ENCODE assay signal across 9 cellular contexts in genomic region chr18:45275367-45276113, GRCh38.
DNase-seq lines count a peak whose midpoint lies in the region; ATAC-seq and TF ChIP-seq lines count a peak whose summit lies in the region.
"Had no signal": no experiment of that assay in that cellular context is flagged by ENCODE, and none has a peak within 500 bp of the region (broad histone marks: within the 10 kb centered on the region; RNA-seq: fewer than 3 reads in every experiment).

No MANE protein-coding gene starts in this region.

- H4K20me1 ChIP-seq in hepatocyte (ENCODE audit: insufficient read depth, poor library complexity, severe bottlenecking) = no peaks in the 10 kb centered on the region

- TF ChIP-seq CTCF in AG10803 (conservative IDR thresholded peaks at IDR 0.05; ENCODE audit: low read length) (peak; percentile 68), hepatocyte (IDR thresholded peaks at IDR 0.05; ENCODE audit: poor library complexity) (peak; percentile 54)

- H3K9ac ChIP-seq in SK-N-MC (ENCODE audit: insufficient read length) = no peak overlapping the region

- H3K4me1 ChIP-seq in hepatocyte (ENCODE audit: insufficient read depth) = no peaks in the 10 kb centered on the region

- no peaks in the 10 kb centered on the region for H3K9me2 ChIP-seq in hepatocyte (replicated peaks; ENCODE audit: insufficient read depth)

- H3K27me3 ChIP-seq in hepatocyte = no peaks in the 10 kb centered on the region

- H3K79me2 ChIP-seq in hepatocyte = no peaks in the 10 kb centered on the region

- no peaks in the 10 kb centered on the region for H3K27me3 Mint-ChIP-seq in T-helper 2 cell treated with Interferon-gamma antibody and Interleukin-4, amounts not matched to agents 5 μg/mL and 100 μg/mL, for 36 hours (ENCODE audit: low read depth)

- H3K9me3 ChIP-seq in SK-N-MC (ENCODE audit: low read depth, low read length) (no peaks in the 10 kb centered on the region), hepatocyte (ENCODE audit: low read depth) (peaks cover 5% of the 10 kb centered on the region)

- no peak overlapping the region for H3K27ac Mint-ChIP-seq in T-helper 2 cell treated with Interferon-gamma antibody and Interleukin-4, amounts not matched to agents 5 μg/mL and 100 μg/mL, for 36 hours
- H3K27ac Mint-ChIP-seq: activated naive CD8-positive, alpha-beta T cell treated with anti-CD3 and anti-CD28 coated beads, Interleukin-2, amount 10 ng/mL, durations not matched to agents 7 days and 5 days had no signal

- no peak overlapping the region for H3K4me3 ChIP-seq in AG10803 (ENCODE audit: low read length)
- H3K4me3 ChIP-seq in SK-N-MC = no peak overlapping the region
- no peak overlapping the region for H3K4me3 ChIP-seq in hepatocyte

- H2AFZ ChIP-seq in hepatocyte = no peak overlapping the region

- no peaks in the 10 kb centered on the region for H3K36me3 Mint-ChIP-seq in T-helper 2 cell treated with Interferon-gamma antibody and Interleukin-4, amounts not matched to agents 5 μg/mL and 100 μg/mL, for 36 hours (ENCODE audit: low read depth)
- H3K36me3 Mint-ChIP-seq: activated naive CD8-positive, alpha-beta T cell treated with anti-CD3 and anti-CD28 coated beads, Interleukin-2, amount 10 ng/mL, durations not matched to agents 7 days and 5 days had no signal

- H3K4me1 Mint-ChIP-seq in T-helper 2 cell treated with Interferon-gamma antibody and Interleukin-4, amounts not matched to agents 5 μg/mL and 100 μg/mL, for 36 hours (ENCODE audit: low read depth) = no peaks in the 10 kb centered on the region
- H3K4me1 Mint-ChIP-seq: activated naive CD8-positive, alpha-beta T cell treated with anti-CD3 and anti-CD28 coated beads, Interleukin-2, amount 10 ng/mL, durations not matched to agents 7 days and 5 days had no signal

- H3K9me3 Mint-ChIP-seq in T-helper 2 cell treated with Interferon-gamma antibody and Interleukin-4, amounts not matched to agents 5 μg/mL and 100 μg/mL, for 36 hours = peaks cover 4% of the 10 kb centered on the region
- H3K9me3 Mint-ChIP-seq: activated naive CD8-positive, alpha-beta T cell treated with anti-CD3 and anti-CD28 coated beads, Interleukin-2, amount 10 ng/mL, durations not matched to agents 7 days and 5 days had no signal

- WGBS in hepatocyte (ENCODE audit: low lambda C conversion rate, missing lambda C conversion rate) = 73% methylated on average over 5 of the region's 5 CpGs

- no peak for DNase-seq in AG10803 (ENCODE audit: low read depth)
- peak; percentile 12 for DNase-seq in SK-N-MC (ENCODE audit: low read depth, low spot score)
- peak; percentile 22 for DNase-seq in hepatocyte (ENCODE audit: low spot score)
- DNase-seq in globus pallidus (ENCODE audit: low spot score) = no peak
- no peak for DNase-seq in T-helper 2 cell treated with Interferon-gamma antibody and Interleukin-4, amounts not matched to agents 5 μg/mL and 100 μg/mL, for 36 hours (ENCODE audit: low spot score)
- DNase-seq: activated naive CD8-positive, alpha-beta T cell treated with anti-CD3 and anti-CD28 coated beads, Interleukin-2, amount 10 ng/mL, durations not matched to agents 7 days and 5 days had no signal

- H3K36me3 ChIP-seq in SK-N-MC (ENCODE audit: insufficient read depth, low read length) (no peaks in the 10 kb centered on the region), hepatocyte (replicated peaks; ENCODE audit: insufficient read depth, low read depth) (no peaks in the 10 kb centered on the region)

- H3K27ac ChIP-seq in SK-N-MC = no peak overlapping the region
- no peak overlapping the region for H3K27ac ChIP-seq in hepatocyte

- no peak overlapping the region for H3K4me2 ChIP-seq in hepatocyte

- ATAC-seq in GM19395 (IDR thresholded peaks at IDR 0.05; ENCODE audit: unreplicated experiment) (peak; percentile 54), HG02852 (IDR thresholded peaks at IDR 0.05; ENCODE audit: unreplicated experiment) (no peak), GM21825 (IDR thresholded peaks at IDR 0.05; ENCODE audit: unreplicated experiment) (no peak)

- no peak overlapping the region for H3K4me3 Mint-ChIP-seq in T-helper 2 cell treated with Interferon-gamma antibody and Interleukin-4, amounts not matched to agents 5 μg/mL and 100 μg/mL, for 36 hours
- H3K4me3 Mint-ChIP-seq: activated naive CD8-positive, alpha-beta T cell treated with anti-CD3 and anti-CD28 coated beads, Interleukin-2, amount 10 ng/mL, durations not matched to agents 7 days and 5 days had no signal

Comparison
In these comparisons a context has a peak if more than half of its experiments do, and no peak if none do; other contexts are left out.
1. DNase-seq: peak in SK-N-MC (single experiment) and hepatocyte (single experiment); none in AG10803 (single experiment), globus pallidus (single experiment) and T-helper 2 cell treated with Interferon-gamma antibody and Interleukin-4, amounts not matched to agents 5 μg/mL and 100 μg/mL, for 36 hours (single experiment).